In genomic region chr11:63537293-63538101, GRCh38 we compare ENCODE assay signal across 8 cellular contexts. TPM values are rescaled to one million over a fixed set of nuclear protein-coding genes. Genes with fewer than 3 reads are reported as not detected.
DNase-seq lines count a peak whose midpoint lies in the region; ATAC-seq and TF ChIP-seq lines count a peak whose summit lies in the region.

No MANE protein-coding gene starts in this region.

- H3K9me2 ChIP-seq in GM23338 (ENCODE audit: insufficient read depth), result peaks cover 9% of the 10 kb centered on the region; the same call in 1 of the 2 replicates

- H3F3A ChIP-seq in GM23338 (replicated peaks; ENCODE audit: low read depth) (0 out of 2 replicates have a peak, but pooled peaks cover 8% of the 10 kb centered on the region), neural progenitor cell (ENCODE audit: low read depth) (peaks cover 14% of the 10 kb centered on the region)

- H3K27ac ChIP-seq in GM23338 (ENCODE audit: low read depth) (no peak overlapping the region), VCaP (peak overlapping the region; percentile 96), neural progenitor cell (no peak overlapping the region)

- no peaks in the 10 kb centered on the region for H3K36me3 ChIP-seq in GM23338 (ENCODE audit: insufficient read depth)
- no peaks in the 10 kb centered on the region for H3K36me3 ChIP-seq in neural progenitor cell

- H3K79me2 ChIP-seq in GM23338 (replicated peaks; ENCODE audit: insufficient read depth) (no peaks in the 10 kb centered on the region), neural progenitor cell (ENCODE audit: low read depth) (no peaks in the 10 kb centered on the region)

- H3K27ac Mint-ChIP-seq in GM23338 (no peak overlapping the region), neural progenitor cell (peak overlapping the region; percentile 88)

- H3K4me2 ChIP-seq in GM23338, result no peak overlapping the region
- H3K4me2 ChIP-seq in neural progenitor cell, result no peak overlapping the region

- H3K4me3 Mint-ChIP-seq in GM23338 (no peak overlapping the region), neural progenitor cell (no peak overlapping the region)

- no peak overlapping the region for H3K9ac ChIP-seq in neural progenitor cell

- no peaks in the 10 kb centered on the region for H4K20me1 ChIP-seq in GM23338 (replicated peaks; ENCODE audit: insufficient read depth)
- H4K20me1 ChIP-seq in neural progenitor cell (ENCODE audit: low read depth), result no peaks in the 10 kb centered on the region

- H3K9me3 ChIP-seq in neural progenitor cell (ENCODE audit: low read depth), result no peaks in the 10 kb centered on the region

- no peak for TF ChIP-seq CTCF in GM23338 (conservative IDR thresholded peaks at IDR 0.05; ENCODE audit: low read depth in 2 of 2)
- TF ChIP-seq CTCF in VCaP (conservative IDR thresholded peaks at IDR 0.05), result no peak; the same call in 1 of the 2 replicates
- no peak for TF ChIP-seq CTCF in neural progenitor cell (IDR thresholded peaks at IDR 0.05)

- H2AFZ ChIP-seq in GM23338, result no peak overlapping the region
- H2AFZ ChIP-seq in neural progenitor cell (replicated peaks), result peak overlapping the region; percentile 57

- no peak overlapping the region for H3K4me3 ChIP-seq in GM23338
- H3K4me3 ChIP-seq in neural progenitor cell, result no peak overlapping the region

- H3K27me3 Mint-ChIP-seq in GM23338 (ENCODE audit: insufficient read depth, low read depth, poor library complexity) (peaks cover 10% of the 10 kb centered on the region), neural progenitor cell (ENCODE audit: insufficient read depth, low read depth) (peaks cover 2% of the 10 kb centered on the region)

- H3K36me3 Mint-ChIP-seq in GM23338 (ENCODE audit: low read depth) (no peaks in the 10 kb centered on the region; the same call in 2 of the 3 replicates), neural progenitor cell (no peaks in the 10 kb centered on the region)

- H3K9me3 Mint-ChIP-seq in GM23338 (no peaks in the 10 kb centered on the region), neural progenitor cell (no peaks in the 10 kb centered on the region)

- ATAC-seq in GM23338, result peak; percentile 14; the same call in 1 of the 3 replicates
- no peak for ATAC-seq in HG02678 (IDR thresholded peaks at IDR 0.05; ENCODE audit: unreplicated experiment)
- ATAC-seq in GM21390 (IDR thresholded peaks at IDR 0.05; ENCODE audit: unreplicated experiment), result no peak

- H3K27me3 ChIP-seq in GM23338 (ENCODE audit: insufficient read depth) (no peaks in the 10 kb centered on the region), neural progenitor cell (no peaks in the 10 kb centered on the region)

- no peak for DNase-seq in GM23338 (ENCODE audit: low spot score)
- peak; percentile 50 for DNase-seq in fibroblast of gingiva (ENCODE audit: low read depth)
- DNase-seq in neural progenitor cell (ENCODE audit: low spot score), result no peak
- no peak for DNase-seq in UCSD-AML1 (lab: John Stamatoyannopoulos, UW; ENCODE audit: unreplicated experiment)
- DNase-seq in NCI-H1930 (lab: John Stamatoyannopoulos, UW), result no peak

- peaks cover 21% of the 10 kb centered on the region for H3K4me1 Mint-ChIP-seq in GM23338
- H3K4me1 Mint-ChIP-seq in neural progenitor cell, result peaks cover 22% of the 10 kb centered on the region

- peaks cover 10% of the 10 kb centered on the region for H3K4me1 ChIP-seq in GM23338 (ENCODE audit: insufficient read depth)
- peaks cover 24% of the 10 kb centered on the region for H3K4me1 ChIP-seq in neural progenitor cell

TF ChIP-seq in GM23338, 12 proteins besides CTCF, POLR2A, EP300 and RAD21 (continues in another document):
- no peak for TF ChIP-seq ZNF462 (CRISPR knock-in tag; IDR thresholded peaks at IDR 0.05)
- no peak for TF ChIP-seq POLR2AphosphoS5 (IDR thresholded peaks at IDR 0.05; ENCODE audit: low read depth)

RNA-seq across cellular contexts. Expression of gene PLAAT4, which starts 0.9 kb away (rescaled TPM):
- total RNA-seq in GM23338 (2014; rRNA removed; shearing (Covaris generic)), result 0.69 and 3.3 TPM in 2 replicates
- 4.6 and 5.0 TPM in 2 replicates for polyA plus RNA-seq in GM23338 (2016; fragmentation: Nextera tagmentation; extraction: Ambion mirVana)
- not detected in 2 replicates for total RNA-seq in neural progenitor cell (ENCODE audit: low replicate concordance)

RNA-seq across cellular contexts. Expression of gene PLAAT2, which starts 25.7 kb away (rescaled TPM):
- total RNA-seq in GM23338 (2014; rRNA removed; shearing (Covaris generic)), result 0.66 TPM in 1 of 2 replicates, not detected in the other
- polyA plus RNA-seq in GM23338 (2016; fragmentation: Nextera tagmentation; extraction: Ambion mirVana), result 0.42 and 0.78 TPM in 2 replicates
- not detected in 2 replicates for total RNA-seq in neural progenitor cell (ENCODE audit: low replicate concordance)

RNA-seq across cellular contexts. Expression of gene LGALS12, which starts 31.6 kb away (rescaled TPM):
- total RNA-seq in GM23338 (2014; rRNA removed; shearing (Covaris generic)), result 0.62 and 0.94 TPM in 2 replicates
- 0.57 and 1.2 TPM in 2 replicates for polyA plus RNA-seq in GM23338 (2016; fragmentation: Nextera tagmentation; extraction: Ambion mirVana)
- total RNA-seq in neural progenitor cell (ENCODE audit: low replicate concordance), result not detected in 2 replicates

RNA-seq across cellular contexts. Expression of gene PLAAT5, which starts 46.5 kb away (rescaled TPM):
- total RNA-seq in GM23338 (2014; rRNA removed; shearing (Covaris generic)), result 10.4 and 11.6 TPM in 2 replicates
- 7.5 and 7.7 TPM in 2 replicates for polyA plus RNA-seq in GM23338 (2016; fragmentation: Nextera tagmentation; extraction: Ambion mirVana)
- total RNA-seq in neural progenitor cell (ENCODE audit: low replicate concordance), result 0.77 TPM in 1 of 2 replicates, not detected in the other
